1 cellular context compared by ENCODE assay signal in genomic region chr1:16699440-16699839, GRCh38.
TF ChIP-seq lines count a peak whose summit lies in the region.

No MANE protein-coding gene starts in this region.

TF ChIP-seq in H1, 55 proteins besides CTCF, POLR2A, EP300 and RAD21:
- TF ChIP-seq MAX (IDR thresholded peaks at IDR 0.05), result peak; percentile 76
